Comparison of ENCODE assay signal across 24 cellular contexts in genomic region chr12:75910452-75910722, GRCh38.
DNase-seq lines count a peak whose midpoint lies in the region; ATAC-seq and TF ChIP-seq lines count a peak whose summit lies in the region.
"Had no signal": no experiment of that assay in that cellular context is flagged by ENCODE, and none has a peak within 500 bp of the region (broad histone marks: within the 10 kb centered on the region; RNA-seq: fewer than 3 reads in every experiment).

No MANE protein-coding gene starts in this region.

- H3K18ac ChIP-seq in mesenchymal stem cell (ENCODE audit: low read depth in 1 of 2, low read length in 2 of 2): no peak overlapping the region

- no peak overlapping the region for H3K4me3 ChIP-seq in left ventricle myocardium inferior
- H3K4me3 ChIP-seq in mesenchymal stem cell (ENCODE audit: insufficient read depth in 1 of 2, low read depth in 1 of 2, low read length in 2 of 2): no peak overlapping the region
- H3K4me3 ChIP-seq: esophagus squamous epithelium, gastrocnemius medialis, GM12878, ovary, upper lobe of left lung had no signal

- H3K36me3 ChIP-seq in left ventricle myocardium inferior (no peaks in the 10 kb centered on the region), mesenchymal stem cell (ENCODE audit: control insufficient read depth in 1 of 2, insufficient read depth in 2 of 2, low read depth in 1 of 2, low read length in 2 of 2) (no peaks in the 10 kb centered on the region)
- H3K36me3 ChIP-seq: esophagus squamous epithelium, gastrocnemius medialis, ovary, upper lobe of left lung had no signal

- no peak overlapping the region for H2BK5ac ChIP-seq in mesenchymal stem cell (ENCODE audit: low read depth, low read length, poor library complexity, severe bottlenecking)

- no peak for ATAC-seq in left ventricle myocardium superior
- no peak for ATAC-seq in GM21515 (IDR thresholded peaks at IDR 0.05; ENCODE audit: unreplicated experiment)
- ATAC-seq: activated CD4-positive, alpha-beta T cell treated with anti-CD3 and anti-CD28 coated beads for 36 hours; GM12878; naive thymus-derived CD8-positive, alpha-beta T cell had no signal

- H3K79me1 ChIP-seq in mesenchymal stem cell (replicated peaks; ENCODE audit: low read length, poor library complexity, severe bottlenecking): no peaks in the 10 kb centered on the region

- H3K27me3 ChIP-seq in left ventricle myocardium inferior (ENCODE audit: low read depth): no peaks in the 10 kb centered on the region
- no peaks in the 10 kb centered on the region for H3K27me3 ChIP-seq in mesenchymal stem cell (ENCODE audit: control insufficient read depth in 1 of 2, insufficient read depth in 1 of 2, low read length in 2 of 2)
- H3K27me3 ChIP-seq: esophagus squamous epithelium, gastrocnemius medialis, ovary, upper lobe of left lung had no signal

- DNase-seq in left ventricle myocardium inferior: no peak
- DNase-seq in left ventricle myocardium superior: no peak
- DNase-seq in NCI-H2171 treated with DMSO at 0.1 percent for 48 hours (lab: John Stamatoyannopoulos, UW): peak; percentile 94
- DNase-seq in mesenchymal stem cell: no peak
- DNase-seq in Kasumi-1 (lab: John Stamatoyannopoulos, UW): no peak
- DNase-seq in hypothalamus (lab: John Stamatoyannopoulos, UW): no peak
- DNase-seq: activated CD4-positive, alpha-beta T cell treated with anti-CD3 and anti-CD28 coated beads for 36 hours; activated effector memory CD4-positive, alpha-beta T cell treated with Interleukin-2 at 50 U/mL for 16 hours; activated naive CD8-positive, alpha-beta T cell treated with anti-CD3 and anti-CD28 coated beads for 36 hours; activated T-cell treated with anti-CD3 and anti-CD28 coated beads for 4 hours; aorta; C1 segment of cervical spinal cord; Calu3; esophagus squamous epithelium; gastrocnemius medialis; MV-4-11; naive thymus-derived CD8-positive, alpha-beta T cell; NCI-H187; NCI-H526; ovary; upper lobe of left lung had no signal

- no peak overlapping the region for H2BK120ac ChIP-seq in mesenchymal stem cell (ENCODE audit: low read depth, low read length)

- H4K8ac ChIP-seq in mesenchymal stem cell (ENCODE audit: low read length): no peak overlapping the region

- H3K4ac ChIP-seq in mesenchymal stem cell (ENCODE audit: low read depth in 1 of 2, low read length in 2 of 2): no peak overlapping the region

- no peak overlapping the region for H4K91ac ChIP-seq in mesenchymal stem cell (ENCODE audit: low read length)

- H2BK12ac ChIP-seq in mesenchymal stem cell (ENCODE audit: low read length in 2 of 2): peak overlapping the region; percentile 31 to 38

- H3K4me1 ChIP-seq in left ventricle myocardium inferior (peaks cover 42% of the 10 kb centered on the region), mesenchymal stem cell (ENCODE audit: control insufficient read depth, insufficient read depth, low read depth, low read length) (peaks cover 2% of the 10 kb centered on the region)

- H3K4me2 ChIP-seq in mesenchymal stem cell (ENCODE audit: low read length, poor library complexity, severe bottlenecking): no peak overlapping the region

- H2AK5ac ChIP-seq in mesenchymal stem cell (ENCODE audit: low read length, severe bottlenecking): peak overlapping the region; percentile 55

- no peak overlapping the region for H3K23ac ChIP-seq in mesenchymal stem cell (ENCODE audit: low read length in 2 of 2)

- peak overlapping the region; percentile 32 for H2AFZ ChIP-seq in mesenchymal stem cell (ENCODE audit: low read depth, low read length)

- intact Hi-C loops in left ventricle myocardium inferior (cut with micrococcal nuclease) (no loop called here), left ventricle myocardium superior (cut with micrococcal nuclease) (no loop called here)

- H3K9ac ChIP-seq in mesenchymal stem cell (ENCODE audit: low read length): peak overlapping the region; percentile 30

- H3K27ac ChIP-seq in left ventricle myocardium inferior (replicated peaks): peak overlapping the region; percentile 69
- no peak overlapping the region for H3K27ac ChIP-seq in mesenchymal stem cell (ENCODE audit: low read length, poor library complexity, severe bottlenecking)
- H3K27ac ChIP-seq: RWPE1 had no signal

- TF ChIP-seq CTCF in left ventricle myocardium inferior (IDR thresholded peaks at IDR 0.05; ENCODE audit: borderline replicate concordance): no peak

- no peak overlapping the region for H2BK15ac ChIP-seq in mesenchymal stem cell (ENCODE audit: low read depth, poor library complexity, severe bottlenecking)

- H3K9me3 ChIP-seq in left ventricle myocardium inferior (replicated peaks) (no peaks in the 10 kb centered on the region), mesenchymal stem cell (ENCODE audit: control insufficient read depth, low read length) (no peaks in the 10 kb centered on the region)
- H3K9me3 ChIP-seq: esophagus squamous epithelium, gastrocnemius medialis, ovary, upper lobe of left lung had no signal

- H3K14ac ChIP-seq in mesenchymal stem cell (ENCODE audit: low read length in 2 of 2): no peak overlapping the region
